In genomic region chr11:95985174-95985808, GRCh38 we compare ENCODE assay signal across 20 cellular contexts.
DNase-seq lines count a peak whose midpoint lies in the region; ATAC-seq and TF ChIP-seq lines count a peak whose summit lies in the region.
"Had no signal": no experiment of that assay in that cellular context is flagged by ENCODE, and none has a peak within 500 bp of the region (broad histone marks: within the 10 kb centered on the region; RNA-seq: fewer than 3 reads in every experiment).

No MANE protein-coding gene starts in this region.

- H3K27me3 Mint-ChIP-seq in CD8-positive, alpha-beta memory T cell: peaks cover 0 to 2% of the 10 kb centered on the region in 2 donors
- no peaks in the 10 kb centered on the region for H3K27me3 Mint-ChIP-seq in natural killer cell (ENCODE audit: low read depth in 2 of 2)
- H3K27me3 Mint-ChIP-seq: activated naive CD4-positive, alpha-beta T cell treated with anti-CD3 and anti-CD28 coated beads, Interleukin-2, amount 10 ng/mL, durations not matched to agents 7 days and 5 days had no signal

- no peaks in the 10 kb centered on the region for H3K27me3 ChIP-seq in CD8-positive, alpha-beta memory T cell (ENCODE audit: insufficient read depth, low read length, poor library complexity, severe bottlenecking)
- H3K27me3 ChIP-seq: BLaER1 treated with 17β-estradiol and CSF1 and Interleukin-3, amounts not matched to agents 10 nM and 100 nM had no signal

- peak overlapping the region; percentile 27 for H3K27ac ChIP-seq in CD8-positive, alpha-beta memory T cell (ENCODE audit: low read depth, low read length)
- H3K27ac ChIP-seq: BLaER1 treated with 17β-estradiol and CSF1 and Interleukin-3, amounts not matched to agents 10 nM and 100 nM; prostate gland had no signal

- peak overlapping the region in 1 of 8 donors; percentile 51 for H3K27ac Mint-ChIP-seq in CD8-positive, alpha-beta memory T cell
- no peak overlapping the region for H3K27ac Mint-ChIP-seq in natural killer cell
- H3K27ac Mint-ChIP-seq: activated naive CD4-positive, alpha-beta T cell treated with anti-CD3 and anti-CD28 coated beads, Interleukin-2, amount 10 ng/mL, durations not matched to agents 7 days and 5 days; nephron had no signal

- no peak for DNase-seq in CD8-positive, alpha-beta memory T cell
- DNase-seq in HCEC 1CT (peak; percentile 35), amniotic epithelial cell (ENCODE audit: low read depth) (peak; percentile 70), fibroblast of the aortic adventitia (ENCODE audit: low read depth) (peak; percentile 74), natural killer cell (no peak), NCI-H1436 (lab: John Stamatoyannopoulos, UW) (no peak), globus pallidus (ENCODE audit: low spot score) (no peak)
- DNase-seq: activated CD4-positive, CD25-positive, alpha-beta regulatory T cell; activated CD8-positive, alpha-beta memory T cell treated with anti-CD3 and anti-CD28 coated beads, Interleukin-2, amount 50 U/mL, for 4 hours; activated naive CD4-positive, alpha-beta T cell treated with anti-CD3 and anti-CD28 coated beads, Interleukin-2, amount 10 ng/mL, durations not matched to agents 7 days and 5 days; cerebellar nuclear complex; DMS79 treated with DMSO at 0.1 percent for 48 hours; KBM-7; NCI-H226; stimulated activated naive CD4-positive, alpha-beta T cell; T-helper 1 cell had no signal

- H3K4me3 ChIP-seq in CD8-positive, alpha-beta memory T cell (ENCODE audit: low read length): no peak overlapping the region
- no peak overlapping the region for H3K4me3 ChIP-seq in fibroblast of the aortic adventitia (ENCODE audit: low read depth, low read length)
- H3K4me3 ChIP-seq: BLaER1 treated with 17β-estradiol and CSF1 and Interleukin-3, amounts not matched to agents 10 nM and 100 nM; prostate gland had no signal

- intact Hi-C loops in natural killer cell (cut with micrococcal nuclease): no loop called here

- H3K4me3 Mint-ChIP-seq in CD8-positive, alpha-beta memory T cell: no peak overlapping the region
- no peak overlapping the region for H3K4me3 Mint-ChIP-seq in natural killer cell
- H3K4me3 Mint-ChIP-seq: activated naive CD4-positive, alpha-beta T cell treated with anti-CD3 and anti-CD28 coated beads, Interleukin-2, amount 10 ng/mL, durations not matched to agents 7 days and 5 days; nephron had no signal

- H3K36me3 ChIP-seq in CD8-positive, alpha-beta memory T cell (ENCODE audit: insufficient read depth, low read length): peaks cover 35% of the 10 kb centered on the region
- H3K36me3 ChIP-seq: prostate gland had no signal

- H3K36me3 Mint-ChIP-seq in CD8-positive, alpha-beta memory T cell: peaks cover 16 to 71% (median 46%) of the 10 kb centered on the region in 3 donors
- H3K36me3 Mint-ChIP-seq in natural killer cell: no peaks in the 10 kb centered on the region

- ATAC-seq in natural killer cell (no peak), GM19452 (IDR thresholded peaks at IDR 0.05; ENCODE audit: unreplicated experiment) (no peak)

- POLR2A ChIA-PET in CD8-positive, alpha-beta memory T cell (lab: Charles Lee): no interaction called here

- no peaks in the 10 kb centered on the region for H3K4me1 ChIP-seq in CD8-positive, alpha-beta memory T cell (ENCODE audit: insufficient read depth, low read length)
- H3K4me1 ChIP-seq: BLaER1 treated with 17β-estradiol and CSF1 and Interleukin-3, amounts not matched to agents 10 nM and 100 nM; prostate gland had no signal

- CTCF ChIA-PET in CD8-positive, alpha-beta memory T cell (lab: Charles Lee): no interaction called here

- peaks cover 0 to 5% (median 0%) of the 10 kb centered on the region in 3 donors for H3K4me1 Mint-ChIP-seq in CD8-positive, alpha-beta memory T cell
- no peaks in the 10 kb centered on the region for H3K4me1 Mint-ChIP-seq in natural killer cell
- H3K4me1 Mint-ChIP-seq: activated naive CD4-positive, alpha-beta T cell treated with anti-CD3 and anti-CD28 coated beads, Interleukin-2, amount 10 ng/mL, durations not matched to agents 7 days and 5 days; nephron had no signal

- no peaks in the 10 kb centered on the region for H3K9me3 Mint-ChIP-seq in CD8-positive, alpha-beta memory T cell
- no peaks in the 10 kb centered on the region for H3K9me3 Mint-ChIP-seq in natural killer cell
- H3K9me3 Mint-ChIP-seq: activated naive CD4-positive, alpha-beta T cell treated with anti-CD3 and anti-CD28 coated beads, Interleukin-2, amount 10 ng/mL, durations not matched to agents 7 days and 5 days; nephron had no signal

- no peaks in the 10 kb centered on the region for H3K9me3 ChIP-seq in CD8-positive, alpha-beta memory T cell (ENCODE audit: low read length)
- H3K9me3 ChIP-seq: BLaER1 treated with 17β-estradiol and CSF1 and Interleukin-3, amounts not matched to agents 10 nM and 100 nM; prostate gland had no signal

- TF ChIP-seq CTCF in fibroblast of the aortic adventitia (IDR thresholded peaks at IDR 0.05; ENCODE audit: insufficient read depth, low read length) (no peak), natural killer cell (IDR thresholded peaks at IDR 0.05) (no peak)

Comparison
In these comparisons a context has a peak if more than half of its experiments do, and no peak if none do; other contexts are left out.
1. DNase-seq: peak in HCEC 1CT (single experiment), amniotic epithelial cell (single experiment) and fibroblast of the aortic adventitia (single experiment); none in CD8-positive, alpha-beta memory T cell (0 of 5), natural killer cell (single experiment), NCI-H1436 (single experiment) and globus pallidus (single experiment).